In genomic region chr5:14171621-14172020, GRCh38 we compare ENCODE assay signal across 13 cellular contexts. TPM values are rescaled to one million over a fixed set of nuclear protein-coding genes. Genes with fewer than 3 reads are reported as not detected.
DNase-seq lines count a peak whose midpoint lies in the region; ATAC-seq and TF ChIP-seq lines count a peak whose summit lies in the region.
"Had no signal": no experiment of that assay in that cellular context is flagged by ENCODE, and none has a peak within 500 bp of the region (broad histone marks: within the 10 kb centered on the region; RNA-seq: fewer than 3 reads in every experiment).

No MANE protein-coding gene starts in this region.

- H3K27ac ChIP-seq in BLaER1 (peak overlapping the region; percentile 25; the same call in 1 of the 2 replicates), mesenchymal stem cell (ENCODE audit: low read length, poor library complexity, severe bottlenecking) (no peak overlapping the region)
- H3K27ac ChIP-seq: vagina had no signal

- no peak overlapping the region for H3K9ac ChIP-seq in BLaER1
- H3K9ac ChIP-seq in mesenchymal stem cell (ENCODE audit: low read length) = no peak overlapping the region

- no peak overlapping the region for H4K91ac ChIP-seq in mesenchymal stem cell (ENCODE audit: low read length)

- H3K18ac ChIP-seq in mesenchymal stem cell (ENCODE audit: low read depth in 1 of 2, low read length in 2 of 2) = no peak overlapping the region

- no peaks in the 10 kb centered on the region for H3K36me3 Mint-ChIP-seq in WTC11
- no peaks in the 10 kb centered on the region for H3K36me3 Mint-ChIP-seq in progenitor cell of endocrine pancreas (ENCODE audit: insufficient read depth)

- H3K27me3 Mint-ChIP-seq in WTC11 (ENCODE audit: low read depth) = no peaks in the 10 kb centered on the region
- no peaks in the 10 kb centered on the region for H3K27me3 Mint-ChIP-seq in progenitor cell of endocrine pancreas

- in situ Hi-C loops in ACHN (cut with HindIII; ENCODE audit: low pct_ligation_motif_present, low pct_unique_long_range_greater_than_20kb, low sequenced_read_pairs) = no loop called here

- H2BK12ac ChIP-seq in mesenchymal stem cell (ENCODE audit: low read length in 2 of 2) = no peak overlapping the region

- H3K4me1 ChIP-seq in BLaER1 (peaks cover 75% of the 10 kb centered on the region), mesenchymal stem cell (ENCODE audit: control insufficient read depth, insufficient read depth, low read depth, low read length) (peaks cover 25% of the 10 kb centered on the region)

- peaks cover 100% of the 10 kb centered on the region for H4K20me1 ChIP-seq in BLaER1

- H2AK5ac ChIP-seq in mesenchymal stem cell (ENCODE audit: low read length, severe bottlenecking) = no peak overlapping the region

- peak overlapping the region; percentile 78 for H3K4me2 ChIP-seq in BLaER1
- H3K4me2 ChIP-seq in mesenchymal stem cell (ENCODE audit: low read length, poor library complexity, severe bottlenecking) = no peak overlapping the region

- no peak overlapping the region for H3K4ac ChIP-seq in mesenchymal stem cell (ENCODE audit: low read depth in 1 of 2, low read length in 2 of 2)

- H3K4me3 ChIP-seq in BLaER1 (no peak overlapping the region), mesenchymal stem cell (ENCODE audit: insufficient read depth in 1 of 2, low read depth in 1 of 2, low read length in 2 of 2) (peak overlapping the region in 1 of 2 experiments; percentile 6)
- H3K4me3 ChIP-seq: vagina had no signal

- H2BK120ac ChIP-seq in mesenchymal stem cell (ENCODE audit: low read depth, low read length) = no peak overlapping the region

- ATAC-seq in HG03066 (IDR thresholded peaks at IDR 0.05; ENCODE audit: low read depth, unreplicated experiment) (peak; percentile 28), WTC11 (no peak)

- no peak overlapping the region for H3K4me3 Mint-ChIP-seq in WTC11
- no peak overlapping the region for H3K4me3 Mint-ChIP-seq in progenitor cell of endocrine pancreas (ENCODE audit: low read depth)

- H3K9me3 Mint-ChIP-seq in WTC11 (no peaks in the 10 kb centered on the region), progenitor cell of endocrine pancreas (ENCODE audit: low read depth) (no peaks in the 10 kb centered on the region)

- H4K8ac ChIP-seq in mesenchymal stem cell (ENCODE audit: low read length) = no peak overlapping the region

- H3K23ac ChIP-seq in mesenchymal stem cell (ENCODE audit: low read length in 2 of 2) = no peak overlapping the region

- H2BK15ac ChIP-seq in mesenchymal stem cell (ENCODE audit: low read depth, poor library complexity, severe bottlenecking) = no peak overlapping the region

- no peak overlapping the region for H2BK5ac ChIP-seq in mesenchymal stem cell (ENCODE audit: low read depth, low read length, poor library complexity, severe bottlenecking)

- H3K4me1 Mint-ChIP-seq in WTC11 = peaks cover 75% of the 10 kb centered on the region
- peaks cover 28% of the 10 kb centered on the region for H3K4me1 Mint-ChIP-seq in progenitor cell of endocrine pancreas (ENCODE audit: low read depth)

- H3K36me3 ChIP-seq in BLaER1 (no peaks in the 10 kb centered on the region), mesenchymal stem cell (ENCODE audit: control insufficient read depth in 1 of 2, insufficient read depth in 2 of 2, low read depth in 1 of 2, low read length in 2 of 2) (peaks cover 0 to 3% of the 10 kb centered on the region in 2 experiments)
- H3K36me3 ChIP-seq: vagina had no signal

- 24% methylated on average over 3 of the region's 3 CpGs for WGBS in mesenchymal stem cell

- H3K14ac ChIP-seq in mesenchymal stem cell (ENCODE audit: low read length in 2 of 2) = no peak overlapping the region

- H3K27me3 ChIP-seq in BLaER1 (no peaks in the 10 kb centered on the region), mesenchymal stem cell (ENCODE audit: control insufficient read depth in 1 of 2, insufficient read depth in 1 of 2, low read length in 2 of 2) (no peaks in the 10 kb centered on the region)
- H3K27me3 ChIP-seq: vagina had no signal

- DNase-seq in WTC11 (ENCODE audit: low spot score) (no peak), mesenchymal stem cell (peak; percentile 81), progenitor cell of endocrine pancreas (ENCODE audit: low spot score, unreplicated experiment) (no peak), NCI-H1930 (lab: John Stamatoyannopoulos, UW) (no peak), ACHN (no peak), occipital lobe (lab: John Stamatoyannopoulos, UW) (no peak)
- DNase-seq: activated CD4-positive, alpha-beta T cell treated with anti-CD3 and anti-CD28 coated beads for 1 hour; activated gamma-delta T cell treated with Interleukin-2 at 50 U/mL for 16 hours; effector CD4-positive, alpha-beta T cell; NCI-H2081 had no signal

- CTCF ChIA-PET in WTC11 (lab: Charles Lee) = no interaction called here

- no peak for TF ChIP-seq CTCF in WTC11 (IDR thresholded peaks at IDR 0.05)
- no peak for TF ChIP-seq CTCF in progenitor cell of endocrine pancreas (IDR thresholded peaks at IDR 0.05; ENCODE audit: unreplicated experiment)

- POLR2A ChIA-PET in WTC11 (lab: Charles Lee) = no interaction called here

- 0 out of 2 replicates have a peak overlapping the region, but pooled peaks have one; percentile 39 for H3K27ac Mint-ChIP-seq in WTC11
- no peak overlapping the region for H3K27ac Mint-ChIP-seq in progenitor cell of endocrine pancreas

- H3K9me3 ChIP-seq in BLaER1 (no peaks in the 10 kb centered on the region), mesenchymal stem cell (ENCODE audit: control insufficient read depth, low read length) (no peaks in the 10 kb centered on the region)
- H3K9me3 ChIP-seq: vagina had no signal

- no peaks in the 10 kb centered on the region for H3K79me1 ChIP-seq in mesenchymal stem cell (replicated peaks; ENCODE audit: low read length, poor library complexity, severe bottlenecking)

- H2AFZ ChIP-seq in mesenchymal stem cell (ENCODE audit: low read depth, low read length) = no peak overlapping the region

TF ChIP-seq in WTC11, 78 proteins besides CTCF, POLR2A, EP300 and RAD21:
- TF ChIP-seq OVOL2 (CRISPR knock-in tag; IDR thresholded peaks at IDR 0.05; ENCODE audit: borderline replicate concordance) (no peak), CREB1 (CRISPR knock-in tag; IDR thresholded peaks at IDR 0.05) (no peak), ZNF219 (CRISPR knock-in tag; IDR thresholded peaks at IDR 0.05; ENCODE audit: borderline replicate concordance) (no peak)
TF ChIP-seq in WTC11: peak in this region for 0.

RNA-seq across cellular contexts. Expression of gene TRIO, which starts 28.5 kb away (rescaled TPM):
- total RNA-seq in WTC11 (2021) (69.2 to 88.8 TPM (median 73.5 TPM) in 3 replicates), progenitor cell of endocrine pancreas (163 and 168 TPM in 2 replicates), occipital lobe (381 TPM)
- polyA plus RNA-seq in mesenchymal stem cell (2013, experiment 1 of 2) = 39.8 TPM
- polyA plus RNA-seq in mesenchymal stem cell (2013, experiment 2 of 2) = 39.0 TPM
